Comparison of ENCODE assay signal across 10 cellular contexts in genomic region chr15:48084759-48085420, GRCh38. TPM values are rescaled to one million over a fixed set of nuclear protein-coding genes. Genes with fewer than 3 reads are reported as not detected.
DNase-seq lines count a peak whose midpoint lies in the region; ATAC-seq and TF ChIP-seq lines count a peak whose summit lies in the region.
"Had no signal": no experiment of that assay in that cellular context is flagged by ENCODE, and none has a peak within 500 bp of the region (broad histone marks: within the 10 kb centered on the region; RNA-seq: fewer than 3 reads in every experiment).

No MANE protein-coding gene starts in this region.

- POLR2A ChIA-PET in GM10248 (lab: Yijun Ruan, JAX) = no interaction called here

- TF ChIP-seq EP300 in ovary (IDR thresholded peaks at IDR 0.05) = no peak
- no peak for TF ChIP-seq EP300 in suprapubic skin (IDR thresholded peaks at IDR 0.05)

- no peaks in the 10 kb centered on the region for H3K4me1 ChIP-seq in ovary (ENCODE audit: insufficient read depth)
- H3K4me1 ChIP-seq in suprapubic skin = peaks cover 15% of the 10 kb centered on the region

- CTCF ChIA-PET in GM10248 (lab: Yijun Ruan, JAX) = interaction anchor here (0.7 to 4.0 kb wide), 26 partner anchors 8 to 889 kb away, joined by 3 to 31 read pairs (median 4); no protein-coding TSS in a partner anchor

- H3K27me3 ChIP-seq in ovary (no peaks in the 10 kb centered on the region), suprapubic skin (no peaks in the 10 kb centered on the region)

- 21 to 47% (median 29%) methylated on average over 1 of the region's 1 CpG for WGBS in ovary, 3 donors
- 8% methylated on average over 1 of the region's 1 CpG for WGBS in suprapubic skin

- DNase-seq in GM10248 (ENCODE audit: extremely low spot score) = peak; percentile 24
- DNase-seq in HT1080 (ENCODE audit: low read depth) = peak; percentile 21
- DNase-seq in RKO (ENCODE audit: low spot score) = peak; percentile 56
- DNase-seq in iPS-NIHi7 (ENCODE audit: extremely low spot score) = peak; percentile 75
- no peak for DNase-seq in ovary
- DNase-seq in posterior vena cava (ENCODE audit: low spot score) = no peak
- DNase-seq in suprapubic skin (ENCODE audit: low spot score in 2 of 2) = no peak

- TF ChIP-seq CTCF in GM10248 (IDR thresholded peaks at IDR 0.05; ENCODE audit: control extremely low read depth, extremely low read depth, low read depth, missing control alignments) (peak; percentile 52), ovary (IDR thresholded peaks at IDR 0.05) (no peak), suprapubic skin (IDR thresholded peaks at IDR 0.05) (no peak)

- TF ChIP-seq POLR2A in ovary (IDR thresholded peaks at IDR 0.05) (no peak), suprapubic skin (IDR thresholded peaks at IDR 0.05) (no peak)

- no peak for ATAC-seq in HG02610 (IDR thresholded peaks at IDR 0.05; ENCODE audit: unreplicated experiment)

- H3K4me3 ChIP-seq in ovary (no peak overlapping the region), suprapubic skin (no peak overlapping the region)

- intact Hi-C loops in ovary (cut with DNase I) = no loop called here
- intact Hi-C loops in posterior vena cava (cut with DNase I) = no loop called here

- no peaks in the 10 kb centered on the region for H3K36me3 ChIP-seq in ovary
- no peaks in the 10 kb centered on the region for H3K36me3 ChIP-seq in suprapubic skin

- H3K9me3 ChIP-seq in ovary (no peaks in the 10 kb centered on the region), suprapubic skin (no peaks in the 10 kb centered on the region)

- H3K27ac ChIP-seq in ovary (no peak overlapping the region), suprapubic skin (no peak overlapping the region)

RNA-seq across cellular contexts. Expression of gene SLC24A5, which starts 35.9 kb away (rescaled TPM):
- total RNA-seq in HT1080 (2014; rRNA removed; shearing (Covaris generic)) = not detected in 2 replicates
- 0.06 TPM in 1 of 2 replicates, not detected in the other for polyA plus RNA-seq in HT1080 (2015; cell fraction: cytosol; rRNA removed)
- polyA plus RNA-seq in HT1080 (2015; cell fraction: nucleus; rRNA removed) = 0.20 TPM in 1 of 2 replicates, not detected in the other
- total RNA-seq in ovary (not detected), posterior vena cava (not detected), suprapubic skin (10 to 100 TPM in 1 of 4 donors, 1 to 10 TPM in 3; 3.9 to 13.0 (median 6.9) TPM)
- not detected for polyA plus RNA-seq in ovary
- polyA plus RNA-seq: IgD-negative memory B cell, urinary bladder had no signal

Comparison
In these comparisons a context has a peak if more than half of its experiments do, and no peak if none do; other contexts are left out.
1. DNase-seq: peak in GM10248 (single experiment), HT1080 (single experiment), RKO (single experiment) and iPS-NIHi7 (single experiment); none in ovary (0 of 5), posterior vena cava (single experiment) and suprapubic skin (0 of 2).